24 cellular contexts compared by ENCODE assay signal in genomic region chr20:36786246-36786645, GRCh38.
"Had no signal": no experiment of that assay in that cellular context is flagged by ENCODE, and none has a peak within 500 bp of the region (broad histone marks: within the 10 kb centered on the region; RNA-seq: fewer than 3 reads in every experiment).

No MANE protein-coding gene starts in this region.

- H3K27me3 ChIP-seq: brain microvascular endothelial cell, cardiac muscle cell, Peyer's patch, SJSA1 had no signal

- H3K27ac ChIP-seq: brain microvascular endothelial cell, cardiac muscle cell, Peyer's patch, SJSA1 had no signal

- H3K4me3 ChIP-seq: cardiac muscle cell, Peyer's patch, SJSA1 had no signal

- DNase-seq: activated CD4-positive, alpha-beta T cell treated with anti-CD3 and anti-CD28 coated beads, Interleukin-2, amount 10 ng/mL, durations not matched to agents 24 days and 14 days; activated CD4-positive, alpha-beta T cell treated with anti-CD3 and anti-CD28 coated beads, Interleukin-2, amount 50 U/mL, for 48 hours; activated CD8-positive, alpha-beta memory T cell treated with anti-CD3 and anti-CD28 coated beads, Interleukin-2, amount 10 ng/mL, durations not matched to agents 7 days and 5 days; activated effector memory CD4-positive, alpha-beta T cell treated with Interleukin-2 at 50 U/mL for 16 hours; activated naive CD4-positive, alpha-beta T cell; activated T-cell treated with anti-CD3 and anti-CD28 coated beads, Interleukin-2, amount 50 U/mL, for 24 hours; amygdala; brain microvascular endothelial cell; NCI-H1048; NCI-H146; NCI-H187 treated with DMSO at 0.1 percent for 48 hours; NCI-H2081 treated with DMSO at 0.1 percent for 48 hours; NCI-H446; NCI-H524; Peyer's patch; SHP77; SW 1271 had no signal

- H3K27me3 Mint-ChIP-seq: activated CD4-positive, alpha-beta T cell treated with anti-CD3 and anti-CD28 coated beads, Interleukin-2, amount 10 ng/mL, durations not matched to agents 24 days and 14 days; activated CD8-positive, alpha-beta memory T cell treated with anti-CD3 and anti-CD28 coated beads, Interleukin-2, amount 10 ng/mL, durations not matched to agents 7 days and 5 days; activated T-cell treated with anti-CD3 and anti-CD28 coated beads, Interleukin-2, amount 50 U/mL, for 24 hours had no signal

- H3K4me3 Mint-ChIP-seq: activated CD4-positive, alpha-beta T cell treated with anti-CD3 and anti-CD28 coated beads, Interleukin-2, amount 10 ng/mL, durations not matched to agents 24 days and 14 days; activated CD8-positive, alpha-beta memory T cell treated with anti-CD3 and anti-CD28 coated beads, Interleukin-2, amount 10 ng/mL, durations not matched to agents 7 days and 5 days; activated T-cell treated with anti-CD3 and anti-CD28 coated beads, Interleukin-2, amount 50 U/mL, for 24 hours; activated T-helper 1 cell treated with anti-CD3 and anti-CD28 coated beads, Interleukin-12 subunit alpha, Interleukin-12 subunit beta, Interleukin-2, Interleukin-4 antibody, amounts not matched to agents 30 ng/mL and 10 ng/mL and 1 ng/mL, durations not matched to agents 14 hours and 24 hours and 36 hours; T-helper 1 cell treated with Interleukin-12 subunit alpha and Interleukin-12 subunit beta and Interleukin-4 antibody, amounts not matched to agents 30 μg/mL and 1 μg/mL, for 36 hours had no signal

- H3K4me1 Mint-ChIP-seq: activated CD4-positive, alpha-beta T cell treated with anti-CD3 and anti-CD28 coated beads, Interleukin-2, amount 10 ng/mL, durations not matched to agents 24 days and 14 days; activated CD8-positive, alpha-beta memory T cell treated with anti-CD3 and anti-CD28 coated beads, Interleukin-2, amount 10 ng/mL, durations not matched to agents 7 days and 5 days had no signal

- ATAC-seq: activated CD4-positive, CD25-positive, alpha-beta regulatory T cell treated with anti-CD3 and anti-CD28 coated beads, Interleukin-2, amount 50 U/mL, for 24 hours; activated CD8-positive, alpha-beta memory T cell treated with anti-CD3 and anti-CD28 coated beads, Interleukin-2, amount 10 ng/mL, durations not matched to agents 7 days and 5 days; activated naive CD4-positive, alpha-beta T cell treated with anti-CD3 and anti-CD28 coated beads, Interleukin-2, amount 50 U/mL, for 72 hours; SK-N-SH treated with all-trans-retinoic acid at 6 μM for 48 hours had no signal

- H3K4me1 ChIP-seq: Peyer's patch, SJSA1 had no signal

- H3K36me3 Mint-ChIP-seq: activated CD8-positive, alpha-beta memory T cell treated with anti-CD3 and anti-CD28 coated beads, Interleukin-2, amount 10 ng/mL, durations not matched to agents 7 days and 5 days; activated naive CD4-positive, alpha-beta T cell treated with anti-CD3 and anti-CD28 coated beads, Interleukin-2, amount 50 U/mL, for 72 hours had no signal

- H3K9me3 ChIP-seq: Peyer's patch, SJSA1 had no signal

- H3K9me3 Mint-ChIP-seq: activated CD4-positive, alpha-beta T cell treated with anti-CD3 and anti-CD28 coated beads, Interleukin-2, amount 10 ng/mL, durations not matched to agents 24 days and 14 days; activated naive CD4-positive, alpha-beta T cell treated with anti-CD3 and anti-CD28 coated beads, Interleukin-2, amount 50 U/mL, for 72 hours; activated T-cell treated with anti-CD3 and anti-CD28 coated beads, Interleukin-2, amount 50 U/mL, for 24 hours; activated T-helper 1 cell treated with anti-CD3 and anti-CD28 coated beads, Interleukin-12 subunit alpha, Interleukin-12 subunit beta, Interleukin-2, Interleukin-4 antibody, amounts not matched to agents 30 ng/mL and 10 ng/mL and 1 ng/mL, durations not matched to agents 14 hours and 24 hours and 36 hours; T-helper 1 cell treated with Interleukin-12 subunit alpha and Interleukin-12 subunit beta and Interleukin-4 antibody, amounts not matched to agents 30 μg/mL and 1 μg/mL, for 36 hours had no signal

- H3K27ac Mint-ChIP-seq: activated CD4-positive, alpha-beta T cell treated with anti-CD3 and anti-CD28 coated beads, Interleukin-2, amount 10 ng/mL, durations not matched to agents 24 days and 14 days; activated CD8-positive, alpha-beta memory T cell treated with anti-CD3 and anti-CD28 coated beads, Interleukin-2, amount 10 ng/mL, durations not matched to agents 7 days and 5 days; activated naive CD4-positive, alpha-beta T cell treated with anti-CD3 and anti-CD28 coated beads, Interleukin-2, amount 50 U/mL, for 72 hours; activated T-cell treated with anti-CD3 and anti-CD28 coated beads, Interleukin-2, amount 50 U/mL, for 24 hours; activated T-helper 1 cell treated with anti-CD3 and anti-CD28 coated beads, Interleukin-12 subunit alpha, Interleukin-12 subunit beta, Interleukin-2, Interleukin-4 antibody, amounts not matched to agents 30 ng/mL and 10 ng/mL and 1 ng/mL, durations not matched to agents 14 hours and 24 hours and 36 hours; T-helper 1 cell treated with Interleukin-12 subunit alpha and Interleukin-12 subunit beta and Interleukin-4 antibody, amounts not matched to agents 30 μg/mL and 1 μg/mL, for 36 hours had no signal
